Comparison of ENCODE assay signal across 8 cellular contexts in genomic region chrX:137428251-137428661, GRCh38.
DNase-seq lines count a peak whose midpoint lies in the region; ATAC-seq and TF ChIP-seq lines count a peak whose summit lies in the region.

No MANE protein-coding gene starts in this region.

- no peak overlapping the region for H3K27ac Mint-ChIP-seq in dendritic cell treated with granulocyte-macrophage colony-stimulating factor and Interleukin-4, amounts not matched to agents 40 ng/mL and 50 ng/mL, for 4 days

- H3K4me3 Mint-ChIP-seq in dendritic cell treated with granulocyte-macrophage colony-stimulating factor and Interleukin-4, amounts not matched to agents 40 ng/mL and 50 ng/mL, for 4 days: peak overlapping the region; percentile 76

- H3K9me3 ChIP-seq in heart right ventricle (no peaks in the 10 kb centered on the region), mucosa of rectum (ENCODE audit: control insufficient read depth in 2 of 2, low read length in 2 of 2) (no peaks in the 10 kb centered on the region)

- 0 to 1% methylated on average over 25 to 26 of the region's 26 CpGs for WGBS in heart right ventricle, 2 donors
- WGBS in urinary bladder: under 1% methylated on average over 25 of the region's 26 CpGs

- H3K36me3 ChIP-seq in heart right ventricle (no peaks in the 10 kb centered on the region), mucosa of rectum (ENCODE audit: control insufficient read depth in 2 of 2, insufficient read depth in 2 of 2, low read length in 2 of 2) (no peaks in the 10 kb centered on the region), urinary bladder (ENCODE audit: insufficient read depth) (no peaks in the 10 kb centered on the region)

- H3K9me3 Mint-ChIP-seq in dendritic cell treated with granulocyte-macrophage colony-stimulating factor and Interleukin-4, amounts not matched to agents 40 ng/mL and 50 ng/mL, for 4 days: no peaks in the 10 kb centered on the region

- H3K27me3 Mint-ChIP-seq in dendritic cell treated with granulocyte-macrophage colony-stimulating factor and Interleukin-4, amounts not matched to agents 40 ng/mL and 50 ng/mL, for 4 days: peaks cover 80% of the 10 kb centered on the region

- no peak overlapping the region for H3K27ac ChIP-seq in heart right ventricle
- H3K27ac ChIP-seq in mucosa of rectum (ENCODE audit: low read depth in 2 of 2, low read length in 2 of 2): no peak overlapping the region
- H3K27ac ChIP-seq in urinary bladder (ENCODE audit: low read depth): no peak overlapping the region

- DNase-seq in heart right ventricle: no peak
- DNase-seq in Right ventricle myocardium inferior (ENCODE audit: missing footprints): no peak
- no peak for DNase-seq in NCI-H1048 (lab: John Stamatoyannopoulos, UW)

- H3K36me3 Mint-ChIP-seq in dendritic cell treated with granulocyte-macrophage colony-stimulating factor and Interleukin-4, amounts not matched to agents 40 ng/mL and 50 ng/mL, for 4 days (ENCODE audit: low read depth): no peaks in the 10 kb centered on the region

- TF ChIP-seq CTCF in heart right ventricle (IDR thresholded peaks at IDR 0.05): no peak

- H3K4me3 ChIP-seq in heart right ventricle: peak overlapping the region; percentile 24 to 57 (median 52)
- peak overlapping the region; percentile 34 to 50 for H3K4me3 ChIP-seq in mucosa of rectum (ENCODE audit: low read length in 2 of 2)
- peak overlapping the region; percentile 59 for H3K4me3 ChIP-seq in urinary bladder (ENCODE audit: low read depth, low read length)

- H3K4me1 ChIP-seq in heart right ventricle (peaks cover 0 to 18% (median 9%) of the 10 kb centered on the region in 9 donors), mucosa of rectum (ENCODE audit: control insufficient read depth in 2 of 2, insufficient read depth in 2 of 2, low read length in 2 of 2) (no peaks in the 10 kb centered on the region), urinary bladder (ENCODE audit: insufficient read depth) (peaks cover 1% of the 10 kb centered on the region)

- no peak overlapping the region for H3K9ac ChIP-seq in mucosa of rectum (ENCODE audit: low read depth in 1 of 2, low read length in 2 of 2)

- intact Hi-C loops in heart right ventricle (cut with DNase I) (no loop called here), Right ventricle myocardium inferior (cut with DNase I) (no loop called here)
- intact Hi-C loops in dendritic cell treated with granulocyte-macrophage colony-stimulating factor and Interleukin-4, amounts not matched to agents 40 ng/mL and 50 ng/mL, for 4 days (cut with micrococcal nuclease): loop anchor here (10.0 kb wide), 1 partner anchor 137 kb away; the partner anchor contains the start of gene ZIC3

- ATAC-seq in heart right ventricle (no peak), Right ventricle myocardium inferior (no peak), GM21526 (IDR thresholded peaks at IDR 0.05; ENCODE audit: low FRiP score, unreplicated experiment) (no peak), HG03175 (IDR thresholded peaks at IDR 0.05; ENCODE audit: unreplicated experiment) (no peak)

- peaks cover 12% of the 10 kb centered on the region for H3K4me1 Mint-ChIP-seq in dendritic cell treated with granulocyte-macrophage colony-stimulating factor and Interleukin-4, amounts not matched to agents 40 ng/mL and 50 ng/mL, for 4 days (ENCODE audit: low read depth)

- H3K27me3 ChIP-seq in heart right ventricle: peaks cover 0 to 91% (median 68%) of the 10 kb centered on the region in 7 donors
- peaks cover 22 to 24% of the 10 kb centered on the region in 2 donors for H3K27me3 ChIP-seq in mucosa of rectum (ENCODE audit: control insufficient read depth in 2 of 2, insufficient read depth in 2 of 2, low read length in 2 of 2)
